ENCODE assay signal across 14 cellular contexts in the genomic region with DNA sequence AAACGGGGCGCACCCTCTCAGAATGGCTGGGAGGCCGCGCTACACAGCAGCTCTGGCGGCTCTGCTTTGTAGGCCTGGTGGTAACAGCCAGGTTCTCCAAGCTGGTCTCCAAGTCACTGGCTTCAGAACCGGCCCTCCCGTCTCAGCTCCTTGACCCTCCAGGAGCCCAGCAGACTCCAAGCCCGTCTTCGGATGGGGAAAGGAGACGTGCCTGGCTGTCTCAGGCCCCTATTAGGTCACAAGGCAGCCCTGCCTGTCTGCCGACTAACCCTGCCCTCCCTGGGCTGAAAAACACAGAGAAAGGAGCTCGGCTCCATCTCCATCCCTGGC. TPM values are rescaled to one million over a fixed set of nuclear protein-coding genes. Genes with fewer than 3 reads are reported as not detected.
DNase-seq lines count a peak whose midpoint lies in the region; ATAC-seq, FAIRE-seq and TF ChIP-seq lines count a peak whose summit lies in the region.
"Had no signal": no experiment of that assay in that cellular context is flagged by ENCODE, and none has a peak within 500 bp of the region (broad histone marks: within the 10 kb centered on the region; RNA-seq: fewer than 3 reads in every experiment).

No MANE protein-coding gene starts in this region.

- H3K9ac ChIP-seq in SK-N-SH, result peak overlapping the region; percentile 85; the same call in 1 of the 2 replicates
- H3K9ac ChIP-seq in endodermal cell (ENCODE audit: extremely low read depth, low read length, poor library complexity, severe bottlenecking), result no peak overlapping the region

- no peak overlapping the region for H2AFZ ChIP-seq in SK-N-SH (ENCODE audit: low read depth)

- peaks cover 49% of the 10 kb centered on the region for H3K79me2 ChIP-seq in SK-N-SH (ENCODE audit: insufficient read depth)

- TF ChIP-seq CTCF in SK-N-SH (IDR thresholded peaks at IDR 0.05) (no peak), endodermal cell (conservative IDR thresholded peaks at IDR 0.05) (no peak), pancreas (IDR thresholded peaks at IDR 0.05) (no peak), tibial nerve (IDR thresholded peaks at IDR 0.05) (no peak)

- H3K4me3 ChIP-seq in SK-N-SH (ENCODE audit: low read depth in 2 of 2, low read length in 1 of 2) (peak overlapping the region; percentile 99 to 100; a peak in 3 of 4 replicates), endodermal cell (ENCODE audit: low read length) (no peak overlapping the region), pancreas (peak overlapping the region in 1 of 4 donors; percentile 99), tibial nerve (no peak overlapping the region)

- peaks cover 5% of the 10 kb centered on the region for H3K36me3 Mint-ChIP-seq in T-helper 17 cell (ENCODE audit: low read depth)
- H3K36me3 Mint-ChIP-seq in endodermal cell (ENCODE audit: low read depth), result peaks cover 23% of the 10 kb centered on the region

- CTCF ChIA-PET in SK-N-SH (lab: Yijun Ruan, JAX), result interaction anchor here (1.0 to 7.9 kb wide), 20 partner anchors 9 to 508 kb away, joined by 3 to 81 read pairs (median 6); a partner anchor contains a TSS

- peaks cover 19% of the 10 kb centered on the region for H3F3A ChIP-seq in SK-N-SH (replicated peaks; ENCODE audit: insufficient read depth)

- no peaks in the 10 kb centered on the region for H3K9me2 ChIP-seq in SK-N-SH

- POLR2A ChIA-PET in SK-N-SH (lab: Yijun Ruan, JAX), result interaction anchor here (0.5 to 2.4 kb wide), 9 partner anchors 9 to 88 kb away, joined by 3 to 15 read pairs (median 4); a partner anchor contains a TSS

- H3K27ac Mint-ChIP-seq in T-helper 17 cell (peak overlapping the region; percentile 93), endodermal cell (no peak overlapping the region)

- DNase-seq in SK-N-SH (no peak), T-helper 17 cell (no peak), endodermal cell (no peak), pancreas (peak in 1 of 6 donors; percentile 15), tibial nerve (ENCODE audit: low spot score in 2 of 2) (no peak)
- DNase-seq: NCI-H1694; NK-92 treated with Interleukin-12 subunit alpha and Interleukin-12 subunit beta, amount 100 ng/mL, for 24 hours had no signal

- ATAC-seq in SK-N-SH treated with all-trans-retinoic acid at 6 μM for 48 hours, result no peak
- ATAC-seq in T-helper 17 cell, result no peak
- ATAC-seq in pancreas, result no peak
- no peak for ATAC-seq in GM21576 (IDR thresholded peaks at IDR 0.05; ENCODE audit: unreplicated experiment)
- no peak for ATAC-seq in GM19351 (IDR thresholded peaks at IDR 0.05; ENCODE audit: unreplicated experiment)

- intact Hi-C loops in pancreas (cut with DNase I), result loop anchor here in 1 of 3 donors (5.0 kb wide), 1 partner anchor 153 kb away; no protein-coding TSS in a partner anchor

- no peak overlapping the region for H3K4me3 Mint-ChIP-seq in T-helper 17 cell
- H3K4me3 Mint-ChIP-seq in endodermal cell, result peak overlapping the region; percentile 69

- H3K27me3 Mint-ChIP-seq in T-helper 17 cell (no peaks in the 10 kb centered on the region), endodermal cell (ENCODE audit: insufficient read depth) (no peaks in the 10 kb centered on the region)

- H3K4me2 ChIP-seq in SK-N-SH, result peak overlapping the region; percentile 98

- TF ChIP-seq RAD21 in SK-N-SH (IDR thresholded peaks at IDR 0.05; ENCODE audit: low read length), result no peak

- H3K9me3 ChIP-seq in SK-N-SH (no peaks in the 10 kb centered on the region), T-helper 17 cell (ENCODE audit: control insufficient read depth, low read length, poor library complexity, severe bottlenecking) (no peaks in the 10 kb centered on the region), endodermal cell (ENCODE audit: control insufficient read depth, low read length) (no peaks in the 10 kb centered on the region), pancreas (no peaks in the 10 kb centered on the region), tibial nerve (no peaks in the 10 kb centered on the region)

- H3K9me3 Mint-ChIP-seq in endodermal cell, result no peaks in the 10 kb centered on the region

- H3K4me1 Mint-ChIP-seq in T-helper 17 cell, result peaks cover 20% of the 10 kb centered on the region
- peaks cover 10% of the 10 kb centered on the region for H3K4me1 Mint-ChIP-seq in endodermal cell

- TF ChIP-seq POLR2A in tibial nerve (IDR thresholded peaks at IDR 0.05), result no peak

- H3K4me1 ChIP-seq in SK-N-SH (ENCODE audit: control insufficient read depth in 1 of 2, insufficient read depth in 2 of 2, low read depth in 1 of 2, low read length in 1 of 2), result peaks cover 18 to 31% of the 10 kb centered on the region in 2 experiments
- H3K4me1 ChIP-seq in endodermal cell (ENCODE audit: control insufficient read depth, insufficient read depth, low read length), result peaks cover 6% of the 10 kb centered on the region
- H3K4me1 ChIP-seq in pancreas, result peaks cover 16 to 22% (median 17%) of the 10 kb centered on the region in 3 donors
- H3K4me1 ChIP-seq in tibial nerve, result peaks cover 4 to 37% (median 21%) of the 10 kb centered on the region in 4 donors

- FAIRE-seq in pancreas (lab: Jason Lieb, UNC), result no peak
- FAIRE-seq: colon had no signal

- no peak for TF ChIP-seq EP300 in SK-N-SH (IDR thresholded peaks at IDR 0.05; ENCODE audit: borderline replicate concordance in 1 of 2, low read depth in 1 of 2, low read length in 1 of 2)
- TF ChIP-seq EP300 in tibial nerve (IDR thresholded peaks at IDR 0.05), result no peak

- WGBS in SK-N-SH (ENCODE audit: low lambda C conversion rate), result 60% methylated on average over 7 of the region's 12 CpGs
- 90 to 92% methylated on average over 5 to 12 of the region's 12 CpGs for WGBS in endodermal cell (ENCODE audit: insufficient coverage in 1 of 2, insufficient read length in 1 of 2), 2 experiments
- 56 to 57% methylated on average over 12 of the region's 12 CpGs for WGBS in pancreas, 2 donors
- 63 to 70% methylated on average over 5 to 12 of the region's 12 CpGs for WGBS in tibial nerve, 2 donors

- H4K20me1 ChIP-seq in SK-N-SH (ENCODE audit: insufficient read depth), result peaks cover 33% of the 10 kb centered on the region

- peak overlapping the region; percentile 54 to 92 for H3K27ac ChIP-seq in SK-N-SH (ENCODE audit: low read depth in 2 of 2, low read length in 1 of 2)
- H3K27ac ChIP-seq in endodermal cell (ENCODE audit: low read depth, low read length), result no peak overlapping the region
- peak overlapping the region; percentile 53 to 72 (median 62) for H3K27ac ChIP-seq in pancreas
- peak overlapping the region in 1 of 4 donors; percentile 77 for H3K27ac ChIP-seq in tibial nerve
- H3K27ac ChIP-seq: 22Rv1 had no signal

- H3K27me3 ChIP-seq in SK-N-SH (ENCODE audit: insufficient read depth) (no peaks in the 10 kb centered on the region), endodermal cell (ENCODE audit: control insufficient read depth, insufficient read depth, low read length, poor library complexity, severe bottlenecking) (no peaks in the 10 kb centered on the region), pancreas (no peaks in the 10 kb centered on the region), tibial nerve (no peaks in the 10 kb centered on the region)

- H3K36me3 ChIP-seq in SK-N-SH (replicated peaks in 1 of 2; ENCODE audit: control insufficient read depth in 1 of 2, insufficient read depth in 2 of 2, low read length in 1 of 2) (peaks cover 14 to 41% of the 10 kb centered on the region in 2 experiments), endodermal cell (ENCODE audit: control insufficient read depth, insufficient read depth, low read length) (peaks cover 36% of the 10 kb centered on the region), pancreas (peaks cover 6 to 44% (median 27%) of the 10 kb centered on the region in 3 donors), tibial nerve (peaks cover 0 to 50% (median 29%) of the 10 kb centered on the region in 3 donors)

TF ChIP-seq in SK-N-SH, 30 proteins besides CTCF, POLR2A, EP300 and RAD21 (continues in another document):
- no peak for TF ChIP-seq POLR2AphosphoS5 (IDR thresholded peaks at IDR 0.05; ENCODE audit: low read depth, low read length)

TF ChIP-seq in SK-N-SH treated with all-trans-retinoic acid at 6 μM for 48 hours, 23 proteins besides CTCF, POLR2A, EP300 and RAD21:
- no peak for TF ChIP-seq ZNF8 (CRISPR knock-in tag; IDR thresholded peaks at IDR 0.05)
- no peak for TF ChIP-seq GLIS3 (CRISPR knock-in tag; IDR thresholded peaks at IDR 0.05)
- TF ChIP-seq RARB (CRISPR knock-in tag; IDR thresholded peaks at IDR 0.05), result no peak

RNA-seq across cellular contexts. Expression of a gene that starts 2.2 kb away (rescaled TPM):
- polyA plus RNA-seq in SK-N-SH (2012; rRNA removed), result 35.9 and 37.5 TPM in 2 replicates
- polyA plus RNA-seq in SK-N-SH (2012; cell fraction: cytosol; rRNA removed), result 14.2 and 23.9 TPM in 2 replicates
- polyA plus RNA-seq in SK-N-SH (2012; cell fraction: nucleus; rRNA removed), result 89.7 and 96.2 TPM in 2 replicates
- total RNA-seq in T-helper 17 cell, result 10 to 100 TPM; 21.9 to 28.7 TPM
- 10 to 100 TPM; 19.8 to 20.2 TPM for total RNA-seq in endodermal cell
- polyA plus RNA-seq in endodermal cell (2013, experiment 1 of 2), result 17.7 TPM
- polyA plus RNA-seq in endodermal cell (2013, experiment 2 of 2), result 14.9 TPM
- 10 to 100 TPM in 1 of 6 donors, 1 to 10 TPM in 5; 6.3 to 13.1 (median 8.3) TPM for total RNA-seq in pancreas
- 10 to 100 TPM; 21.2 to 23.7 TPM for polyA plus RNA-seq in pancreas
- 10 to 100 TPM; 14.9 to 25.5 (median 22.4) TPM for total RNA-seq in tibial nerve

RNA-seq across cellular contexts. Expression of a gene that starts 13.8 kb away (rescaled TPM):
- polyA plus RNA-seq in SK-N-SH (2012; rRNA removed) (75.0 and 78.3 TPM in 2 replicates), pancreas (10 to 100 TPM; 19.5 to 29.0 TPM)
- polyA plus RNA-seq in SK-N-SH (2012; cell fraction: cytosol; rRNA removed), result 44.3 and 62.6 TPM in 2 replicates
- 44.8 and 47.5 TPM in 2 replicates for polyA plus RNA-seq in SK-N-SH (2012; cell fraction: nucleus; rRNA removed)
- total RNA-seq in T-helper 17 cell (10 to 100 TPM; 27.0 to 27.8 TPM), endodermal cell (10 to 100 TPM; 39.6 to 49.1 TPM), pancreas (10 to 100 TPM; 11.3 to 19.4 (median 15.4) TPM), tibial nerve (10 to 100 TPM; 23.9 to 30.6 (median 27.5) TPM)
- polyA plus RNA-seq in endodermal cell (2013, experiment 1 of 2), result 40.4 TPM
- polyA plus RNA-seq in endodermal cell (2013, experiment 2 of 2), result 40.9 TPM

RNA-seq across cellular contexts. Expression of a gene that starts 18.8 kb away (rescaled TPM):
- 0.24 and 0.30 TPM in 2 replicates for polyA plus RNA-seq in SK-N-SH (2012; rRNA removed)
- 0.17 and 0.34 TPM in 2 replicates for polyA plus RNA-seq in SK-N-SH (2012; cell fraction: cytosol; rRNA removed)
- 1.0 and 1.2 TPM in 2 replicates for polyA plus RNA-seq in SK-N-SH (2012; cell fraction: nucleus; rRNA removed)
- total RNA-seq in T-helper 17 cell, result not detected
- total RNA-seq in endodermal cell, result not detected
- polyA plus RNA-seq in endodermal cell (2013, experiment 1 of 2), result not detected
- polyA plus RNA-seq in endodermal cell (2013, experiment 2 of 2), result not detected
- not detected for total RNA-seq in pancreas
- polyA plus RNA-seq in pancreas, result not detected
- total RNA-seq in tibial nerve, result 1 to 10 TPM in 3 of 4 donors, under 1 TPM in 1; 0.90 to 1.7 (median 1.3) TPM
- total RNA-seq: mesenteric fat pad; T-helper 2 cell treated with Interferon-gamma antibody and Interleukin-4, amounts not matched to agents 100 ng/mL and 5 ng/mL, for 36 hours had no signal

RNA-seq across cellular contexts. Expression of a gene that starts 25.7 kb away (rescaled TPM):
- 0.83 and 0.84 TPM in 2 replicates for polyA plus RNA-seq in SK-N-SH (2012; rRNA removed)
- polyA plus RNA-seq in SK-N-SH (2012; cell fraction: cytosol; rRNA removed), result 0.51 and 1.2 TPM in 2 replicates
- polyA plus RNA-seq in SK-N-SH (2012; cell fraction: nucleus; rRNA removed), result 0.37 and 0.70 TPM in 2 replicates
- total RNA-seq in T-helper 17 cell, result not detected
- total RNA-seq in endodermal cell, result 1 to 10 TPM; 1.0 to 3.8 TPM
- 5.4 TPM for polyA plus RNA-seq in endodermal cell (2013, experiment 1 of 2)
- 6.0 TPM for polyA plus RNA-seq in endodermal cell (2013, experiment 2 of 2)
- total RNA-seq in pancreas, result 1 to 10 TPM in 1 of 6 donors, under 1 TPM in 4, not detected in 1; 0.16 to 2.0 (median 0.38) TPM
- polyA plus RNA-seq in pancreas, result 1 to 10 TPM; 1.2 to 1.9 TPM
- total RNA-seq in tibial nerve, result 10 to 100 TPM in 3 of 4 donors, 1 to 10 TPM in 1; 9.6 to 32.1 (median 14.9) TPM

Comparison
In these comparisons a context has a peak if more than half of its experiments do, and no peak if none do; other contexts are left out.
1. H3K4me3 ChIP-seq: peak in SK-N-SH (2 of 2); none in endodermal cell (single experiment) and tibial nerve (0 of 4).